In the genomic region with DNA sequence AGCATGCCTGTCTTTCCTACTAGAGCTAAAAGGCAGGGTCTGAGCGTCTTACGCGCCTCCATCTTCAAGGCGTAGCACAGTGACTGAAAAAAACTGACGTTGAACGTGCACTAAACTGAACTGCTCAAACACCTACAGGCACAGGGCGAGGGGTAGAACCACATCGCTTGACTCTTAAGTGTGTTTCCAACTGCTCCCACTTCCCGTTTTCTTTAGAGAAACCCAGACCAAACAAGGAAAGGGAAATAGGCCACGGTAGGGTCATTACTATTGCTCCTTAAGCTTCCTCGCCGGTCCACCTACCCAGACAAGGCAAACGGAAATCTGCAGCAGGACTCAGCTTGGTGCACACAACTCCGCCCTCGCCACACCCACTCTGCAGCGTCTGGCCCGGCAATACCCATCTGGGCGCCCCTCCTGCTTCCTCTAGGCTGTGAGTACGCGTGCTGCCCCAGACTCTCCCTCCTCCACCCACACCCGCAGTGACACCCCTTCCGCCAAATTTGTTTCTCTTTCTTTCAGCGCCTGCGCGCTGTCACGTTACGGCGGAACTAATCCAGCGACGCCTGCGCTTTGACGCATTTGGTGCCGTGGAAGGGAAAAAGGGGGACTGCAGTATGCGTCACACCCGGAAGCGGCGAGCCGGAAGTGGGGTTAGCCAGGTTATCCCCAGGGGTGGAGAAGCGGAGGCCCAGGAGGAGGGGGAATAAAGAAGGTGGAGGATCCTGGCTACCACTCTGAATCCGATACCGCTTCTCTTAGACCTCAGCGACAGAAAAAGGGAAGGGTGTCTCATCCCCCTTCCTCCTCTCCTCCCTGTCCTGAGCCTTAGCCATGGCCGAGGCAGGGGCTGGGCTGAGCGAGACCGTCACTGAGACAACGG, we compare ENCODE assay signal across 8 cellular contexts. TPM values are rescaled to one million over a fixed set of nuclear protein-coding genes. Genes with fewer than 3 reads are reported as not detected.
DNase-seq lines count a peak whose midpoint lies in the region; ATAC-seq and TF ChIP-seq lines count a peak whose summit lies in the region.

A gene with protein sequence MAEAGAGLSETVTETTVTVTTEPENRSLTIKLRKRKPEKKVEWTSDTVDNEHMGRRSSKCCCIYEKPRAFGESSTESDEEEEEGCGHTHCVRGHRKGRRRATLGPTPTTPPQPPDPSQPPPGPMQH (plus strand): TSS at position 622 of the 883 bp plus-strand sequence. CDS start 213 bp downstream, at position 835.

- H3K27me3 ChIP-seq in PC-3 (ENCODE audit: low read length) = no peaks in the 10 kb centered on the region
- peaks cover 2% of the 10 kb centered on the region for H3K27me3 ChIP-seq in mononuclear cell (ENCODE audit: insufficient read depth, low read length)

- peak; percentile 31; the same call in 1 of the 2 replicates for TF ChIP-seq EP300 in Ishikawa (IDR thresholded peaks at IDR 0.05; ENCODE audit: borderline replicate concordance)

- H3K9ac ChIP-seq in PC-3 (ENCODE audit: low read length) = peak within 1 kb of the TSS; percentile 67

- no peaks in the 10 kb centered on the region for H3K9me2 ChIP-seq in PC-3 (replicated peaks; ENCODE audit: low read length)

- no peaks in the 10 kb centered on the region for H3F3A ChIP-seq in PC-3 (ENCODE audit: low read length, unreplicated experiment)

- CTCF ChIA-PET in PC-3 (lab: Charles Lee) = no interaction called here

- peak; percentile 96 for ATAC-seq in GM21576 (IDR thresholded peaks at IDR 0.05; ENCODE audit: unreplicated experiment)
- peak; percentile 98 for ATAC-seq in PC-3

- H3K36me3 ChIP-seq in PC-3 (ENCODE audit: low read depth, low read length) = 0 out of 2 replicates have a peak, but pooled peaks cover 3% of the 10 kb centered on the region

- H3K4me3 ChIP-seq in PC-3 (ENCODE audit: low read length) (peak within 1 kb of the TSS; percentile 70), epithelial cell of esophagus (ENCODE audit: low read length) (peak within 1 kb of the TSS; percentile 94), mononuclear cell (ENCODE audit: low read length) (peak within 1 kb of the TSS; percentile 74)

- no peak for TF ChIP-seq CTCF in PC-3 (conservative IDR thresholded peaks at IDR 0.05; ENCODE audit: low read depth, low read length)
- TF ChIP-seq CTCF in epithelial cell of esophagus (IDR thresholded peaks at IDR 0.05; ENCODE audit: insufficient read depth, low read depth, low read length, missing control alignments) = no peak

- H3K4me1 ChIP-seq in PC-3 (ENCODE audit: insufficient read depth, low read length) = peaks cover 26% of the 10 kb centered on the region
- H3K4me1 ChIP-seq in mononuclear cell (ENCODE audit: insufficient read depth, low read length) = peaks cover 33% of the 10 kb centered on the region

- H3K9me3 ChIP-seq in PC-3 (ENCODE audit: low read length) (no peaks in the 10 kb centered on the region), mononuclear cell (ENCODE audit: low read depth, low read length) (no peaks in the 10 kb centered on the region)

- H4K20me1 ChIP-seq in PC-3 (ENCODE audit: low read length) = no peaks in the 10 kb centered on the region

- H2AFZ ChIP-seq in PC-3 (ENCODE audit: low read length) = peak within 1 kb of the TSS; percentile 70

- BruUV-seq in PC-3 (replicated peaks; lab: Mats Ljungman, UMichigan) = no TSS peak

- H3K4me2 ChIP-seq in PC-3 (ENCODE audit: low read length) = peak within 1 kb of the TSS; percentile 80

- intact Hi-C loops in PC-3 (cut with micrococcal nuclease) = loop anchor here (2.0 kb wide), 1 partner anchor 36 kb away; no protein-coding TSS in a partner anchor

- POLR2A ChIA-PET in PC-3 (lab: Charles Lee; ENCODE audit: unreplicated experiment) = interaction anchor here (0.6 kb wide), 1 partner anchor 88 kb away, joined by 3 read pairs; no protein-coding TSS in a partner anchor

- peak; percentile 100 for DNase-seq in DMS114 treated with DMSO at 0.1 percent for 48 hours (lab: John Stamatoyannopoulos, UW; ENCODE audit: unreplicated experiment)
- DNase-seq in PC-3 = peak; percentile 99
- DNase-seq in activated T-cell treated with anti-CD3 and anti-CD28 coated beads for 48 hours (ENCODE audit: low read depth) = peak; percentile 96
- peak; percentile 99 for DNase-seq in epithelial cell of esophagus (ENCODE audit: low read depth)
- DNase-seq in stimulated activated CD8-positive, alpha-beta memory T cell treated with anti-CD3 and anti-CD28 coated beads, Interleukin-4, amount 100 ng/mL, for 1 hour (ENCODE audit: low read depth in 2 of 2, low spot score in 1 of 2) = peak; percentile 89 to 97

- TF ChIP-seq RAD21 in Ishikawa (IDR thresholded peaks at IDR 0.05; ENCODE audit: low read depth) = no peak

- H3K27ac ChIP-seq in PC-3 (ENCODE audit: low read length) = peak within 1 kb of the TSS; percentile 40

- H3K79me2 ChIP-seq in PC-3 (ENCODE audit: low read length) = peaks cover 36% of the 10 kb centered on the region

TF ChIP-seq in Ishikawa, 13 proteins besides CTCF, POLR2A, EP300 and RAD21:
- TF ChIP-seq FOXM1 (IDR thresholded peaks at IDR 0.05; ENCODE audit: borderline replicate concordance, low read depth) = no peak
- TF ChIP-seq EGR1 (IDR thresholded peaks at IDR 0.05) = peak; percentile 76
- no peak for TF ChIP-seq ZBTB7A (IDR thresholded peaks at IDR 0.05; ENCODE audit: low read depth)
- TF ChIP-seq, protein P1, sequence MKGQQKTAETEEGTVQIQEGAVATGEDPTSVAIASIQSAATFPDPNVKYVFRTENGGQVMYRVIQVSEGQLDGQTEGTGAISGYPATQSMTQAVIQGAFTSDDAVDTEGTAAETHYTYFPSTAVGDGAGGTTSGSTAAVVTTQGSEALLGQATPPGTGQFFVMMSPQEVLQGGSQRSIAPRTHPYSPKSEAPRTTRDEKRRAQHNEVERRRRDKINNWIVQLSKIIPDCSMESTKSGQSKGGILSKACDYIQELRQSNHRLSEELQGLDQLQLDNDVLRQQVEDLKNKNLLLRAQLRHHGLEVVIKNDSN (IDR thresholded peaks at IDR 0.05) = 0 out of 2 replicates have a peak, but pooled peaks have one; percentile 20
- TF ChIP-seq TCF12 (IDR thresholded peaks at IDR 0.05; ENCODE audit: low read depth) = peak; percentile 34; the same call in 1 of the 2 replicates
- TF ChIP-seq, protein P2, sequence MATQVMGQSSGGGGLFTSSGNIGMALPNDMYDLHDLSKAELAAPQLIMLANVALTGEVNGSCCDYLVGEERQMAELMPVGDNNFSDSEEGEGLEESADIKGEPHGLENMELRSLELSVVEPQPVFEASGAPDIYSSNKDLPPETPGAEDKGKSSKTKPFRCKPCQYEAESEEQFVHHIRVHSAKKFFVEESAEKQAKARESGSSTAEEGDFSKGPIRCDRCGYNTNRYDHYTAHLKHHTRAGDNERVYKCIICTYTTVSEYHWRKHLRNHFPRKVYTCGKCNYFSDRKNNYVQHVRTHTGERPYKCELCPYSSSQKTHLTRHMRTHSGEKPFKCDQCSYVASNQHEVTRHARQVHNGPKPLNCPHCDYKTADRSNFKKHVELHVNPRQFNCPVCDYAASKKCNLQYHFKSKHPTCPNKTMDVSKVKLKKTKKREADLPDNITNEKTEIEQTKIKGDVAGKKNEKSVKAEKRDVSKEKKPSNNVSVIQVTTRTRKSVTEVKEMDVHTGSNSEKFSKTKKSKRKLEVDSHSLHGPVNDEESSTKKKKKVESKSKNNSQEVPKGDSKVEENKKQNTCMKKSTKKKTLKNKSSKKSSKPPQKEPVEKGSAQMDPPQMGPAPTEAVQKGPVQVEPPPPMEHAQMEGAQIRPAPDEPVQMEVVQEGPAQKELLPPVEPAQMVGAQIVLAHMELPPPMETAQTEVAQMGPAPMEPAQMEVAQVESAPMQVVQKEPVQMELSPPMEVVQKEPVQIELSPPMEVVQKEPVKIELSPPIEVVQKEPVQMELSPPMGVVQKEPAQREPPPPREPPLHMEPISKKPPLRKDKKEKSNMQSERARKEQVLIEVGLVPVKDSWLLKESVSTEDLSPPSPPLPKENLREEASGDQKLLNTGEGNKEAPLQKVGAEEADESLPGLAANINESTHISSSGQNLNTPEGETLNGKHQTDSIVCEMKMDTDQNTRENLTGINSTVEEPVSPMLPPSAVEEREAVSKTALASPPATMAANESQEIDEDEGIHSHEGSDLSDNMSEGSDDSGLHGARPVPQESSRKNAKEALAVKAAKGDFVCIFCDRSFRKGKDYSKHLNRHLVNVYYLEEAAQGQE (IDR thresholded peaks at IDR 0.05; ENCODE audit: low read depth) = no peak
- peak; percentile 86 for TF ChIP-seq CREB1 (IDR thresholded peaks at IDR 0.05; ENCODE audit: low read depth)
- TF ChIP-seq YY1 (IDR thresholded peaks at IDR 0.05; ENCODE audit: low read depth) = 0 out of 2 replicates have a peak, but pooled peaks have one; percentile 37
- peak; percentile 5; the same call in 1 of the 2 replicates for TF ChIP-seq TEAD4 (IDR thresholded peaks at IDR 0.05)
- TF ChIP-seq, protein P3, sequence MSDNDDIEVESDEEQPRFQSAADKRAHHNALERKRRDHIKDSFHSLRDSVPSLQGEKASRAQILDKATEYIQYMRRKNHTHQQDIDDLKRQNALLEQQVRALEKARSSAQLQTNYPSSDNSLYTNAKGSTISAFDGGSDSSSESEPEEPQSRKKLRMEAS (IDR thresholded peaks at IDR 0.05) = peak; percentile 89
- TF ChIP-seq TAF1 (IDR thresholded peaks at IDR 0.05; ENCODE audit: low read depth) = peak; percentile 9; the same call in 1 of the 2 replicates
- TF ChIP-seq CEBPB (IDR thresholded peaks at IDR 0.05) = no peak
- peak; percentile 65 for TF ChIP-seq NFIC (IDR thresholded peaks at IDR 0.05)

RNA-seq across cellular contexts. Expression of the gene that starts here (rescaled TPM):
- total RNA-seq in PC-3 (2014; rRNA removed) (49.5 and 58.8 TPM in 2 replicates), mononuclear cell (29.0 TPM)

Comparison
In these comparisons a context has a peak if more than half of its experiments do, and no peak if none do; other contexts are left out.
1. Peak in every context shown above with its lines: DNase-seq, ATAC-seq, H3K4me3 ChIP-seq and H3K27ac ChIP-seq.